In the genomic region with DNA sequence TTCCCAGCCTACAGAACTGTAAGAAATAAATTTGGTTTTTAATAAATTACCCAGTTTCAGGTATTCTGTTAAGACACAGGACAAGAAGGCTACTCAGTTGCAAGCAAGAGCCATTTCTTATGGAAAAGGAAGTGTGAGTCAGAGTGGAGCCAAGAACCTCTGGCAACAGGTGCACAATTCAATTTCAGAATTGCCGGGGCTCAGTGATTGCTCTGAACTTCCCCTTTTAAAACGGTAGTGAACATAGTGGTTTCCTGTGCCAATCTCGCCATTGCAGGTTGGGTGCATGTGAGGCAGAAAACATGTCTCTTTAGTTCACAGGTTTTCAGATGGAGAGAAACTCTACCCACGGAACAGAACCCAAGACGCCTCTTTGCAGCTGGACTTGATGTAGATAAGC, we compare ENCODE assay signal across 9 cellular contexts. TPM values are rescaled to one million over a fixed set of nuclear protein-coding genes. Genes with fewer than 3 reads are reported as not detected.
DNase-seq lines count a peak whose midpoint lies in the region; ATAC-seq, FAIRE-seq and TF ChIP-seq lines count a peak whose summit lies in the region.
"Had no signal": no experiment of that assay in that cellular context is flagged by ENCODE, and none has a peak within 500 bp of the region (broad histone marks: within the 10 kb centered on the region; RNA-seq: fewer than 3 reads in every experiment).

No MANE protein-coding gene starts in this region.

- no peak overlapping the region for H3K4me3 ChIP-seq in dorsolateral prefrontal cortex
- no peak overlapping the region for H3K4me3 ChIP-seq in HAP-1

- no peak for TF ChIP-seq CTCF in dorsolateral prefrontal cortex (IDR thresholded peaks at IDR 0.05 in 54 of 56, conservative IDR thresholded peaks at IDR 0.05 in 2 of 56; ENCODE audit: low read depth in 1 of 56, partially characterized antibody in 56 of 56)

- H3K36me3 ChIP-seq in HAP-1 (replicated peaks) = 0 out of 2 replicates have a peak, but pooled peaks cover 2% of the 10 kb centered on the region

- H3K4me1 ChIP-seq in HAP-1 = peaks cover 3% of the 10 kb centered on the region; the same call in 1 of the 2 replicates

- no peaks in the 10 kb centered on the region for H3K9me3 ChIP-seq in HAP-1

- peak; percentile 79 for ATAC-seq in GM21717 (IDR thresholded peaks at IDR 0.05; ENCODE audit: unreplicated experiment)

- H3K27me3 ChIP-seq in dorsolateral prefrontal cortex = no peaks in the 10 kb centered on the region
- no peaks in the 10 kb centered on the region for H3K27me3 ChIP-seq in HAP-1 (ENCODE audit: low read depth)

- in situ Hi-C loops in HAP-1 (cut with MboI; ENCODE audit: low sequenced_read_pairs) = loop anchor here (10.0 kb wide), 1 partner anchor 117 kb away; no protein-coding TSS in a partner anchor

- peak overlapping the region in 58 of 59 donors; percentile 50 to 100 (median 95) for H3K27ac ChIP-seq in dorsolateral prefrontal cortex

- peak; percentile 92 for FAIRE-seq in GM18507 (lab: Jason Lieb, UNC)

- intact Hi-C loops in dorsolateral prefrontal cortex (cut with DNase I) = no loop called here

- peak; percentile 50 for DNase-seq in GM18507 (ENCODE audit: extremely low spot score, insufficient read length, low read depth)
- peak; percentile 86 to 91 for DNase-seq in Kasumi-1 (lab: John Stamatoyannopoulos, UW)
- no peak for DNase-seq in dorsolateral prefrontal cortex
- no peak for DNase-seq in NCI-H526 (lab: John Stamatoyannopoulos, UW)
- no peak for DNase-seq in mucosa of gallbladder (ENCODE audit: low spot score)
- no peak for DNase-seq in HAP-1 (ENCODE audit: low spot score in 2 of 2)
- no peak for DNase-seq in NCI-H1105 (lab: John Stamatoyannopoulos, UW)

RNA-seq across cellular contexts. Expression of a gene that starts 16.4 kb away (rescaled TPM):
- total RNA-seq in dorsolateral prefrontal cortex (100 to 1,000 TPM in 6 of 120 experiments, 10 to 100 TPM in 114; 56.0 to 148 (median 76.4) TPM), mucosa of gallbladder (98.3 TPM)

RNA-seq across cellular contexts. Expression of a gene that starts 24.2 kb away (rescaled TPM):
- total RNA-seq in dorsolateral prefrontal cortex (1,000 to 10,000 TPM in 2 of 120 experiments, 100 to 1,000 TPM in 118; 113 to 1,403 (median 322) TPM), mucosa of gallbladder (48.0 TPM)

RNA-seq across cellular contexts. Expression of a gene that starts 37.3 kb away (rescaled TPM):
- 10 to 100 TPM in 59 of 120 experiments, 1 to 10 TPM in 61; 2.7 to 22.3 (median 9.9) TPM for total RNA-seq in dorsolateral prefrontal cortex
- 144 TPM for total RNA-seq in mucosa of gallbladder
- total RNA-seq: RPMI7951 had no signal

RNA-seq across cellular contexts. Expression of a gene that starts 54.2 kb away (rescaled TPM):
- 10 to 100 TPM in 83 of 120 experiments, 1 to 10 TPM in 37; 1.0 to 82.8 (median 15.3) TPM for total RNA-seq in dorsolateral prefrontal cortex
- total RNA-seq in mucosa of gallbladder = not detected
- total RNA-seq: RPMI7951 had no signal

Comparison
In these comparisons a context has a peak if more than half of its experiments do, and no peak if none do; other contexts are left out.
1. DNase-seq: peak in GM18507 (single experiment) and Kasumi-1 (2 of 2); none in dorsolateral prefrontal cortex (0 of 10), NCI-H526 (0 of 2), mucosa of gallbladder (single experiment), HAP-1 (0 of 2) and NCI-H1105 (single experiment).